33 cellular contexts compared by ENCODE assay signal in genomic region chr6:64973142-64973541, GRCh38.
"Had no signal": no experiment of that assay in that cellular context is flagged by ENCODE, and none has a peak within 500 bp of the region (broad histone marks: within the 10 kb centered on the region; RNA-seq: fewer than 3 reads in every experiment).

No MANE protein-coding gene starts in this region.

- H3K4me1 ChIP-seq: adrenal gland, ascending aorta, body of pancreas, breast epithelium had no signal

- H3K9me3 ChIP-seq: adrenal gland, ascending aorta, body of pancreas, breast epithelium had no signal

- ATAC-seq: activated naive CD4-positive, alpha-beta T cell treated with anti-CD3 and anti-CD28 coated beads, Interleukin-2, amount 50 U/mL, for 72 hours; activated naive CD8-positive, alpha-beta T cell treated with anti-CD3 and anti-CD28 coated beads, Interleukin-2, amount 50 U/mL, for 24 hours; activated T-cell treated with anti-CD3 and anti-CD28 coated beads, Interleukin-2, amount 50 U/mL, for 4 hours; activated T-cell treated with anti-CD3 and anti-CD28 coated beads, Interleukin-2, amount 50 U/mL, for 72 hours; activated T-helper 17 cell treated with anti-CD3 and anti-CD28 coated beads, Interleukin-2, amount 50 U/mL, for 72 hours; body of pancreas had no signal

- H3K4me3 ChIP-seq: adrenal gland, ascending aorta, body of pancreas, breast epithelium, cardiac muscle cell had no signal

- H3K27ac ChIP-seq: adrenal gland, ascending aorta, body of pancreas, brain microvascular endothelial cell, breast epithelium, cardiac muscle cell had no signal

- FAIRE-seq: astrocyte, bronchial epithelial cell had no signal

- H3K27me3 ChIP-seq: adrenal gland, ascending aorta, body of pancreas, brain microvascular endothelial cell, breast epithelium, cardiac muscle cell had no signal

- H3K36me3 ChIP-seq: adrenal gland, ascending aorta, brain microvascular endothelial cell, breast epithelium, cardiac muscle cell had no signal

- DNase-seq: activated effector memory CD4-positive, alpha-beta T cell treated with anti-CD3 and anti-CD28 coated beads, Interleukin-2, amount 50 U/mL, for 16 hours; activated effector memory CD4-positive, alpha-beta T cell treated with Interleukin-2 at 50 U/mL for 16 hours; activated gamma-delta T cell treated with Interleukin-2 at 50 U/mL for 16 hours; activated naive CD4-positive, alpha-beta T cell; activated naive CD4-positive, alpha-beta T cell treated with anti-CD3 and anti-CD28 coated beads for 36 hours; activated naive CD4-positive, alpha-beta T cell treated with anti-CD3 and anti-CD28 coated beads, Interleukin-2, amount 10 ng/mL, durations not matched to agents 7 days and 5 days; activated naive CD4-positive, alpha-beta T cell treated with anti-CD3 and anti-CD28 coated beads, Interleukin-2, amount 50 U/mL, for 16 hours; activated naive CD4-positive, alpha-beta T cell treated with Interleukin-2 at 50 U/mL for 16 hours; activated naive CD8-positive, alpha-beta T cell treated with anti-CD3 and anti-CD28 coated beads for 36 hours; activated naive CD8-positive, alpha-beta T cell treated with anti-CD3 and anti-CD28 coated beads, Interleukin-2, amount 10 ng/mL, durations not matched to agents 7 days and 5 days; activated naive CD8-positive, alpha-beta T cell treated with anti-CD3 and anti-CD28 coated beads, Interleukin-2, amount 50 U/mL, for 24 hours; activated T-cell treated with anti-CD3 and anti-CD28 coated beads, Interleukin-2, amount 50 U/mL, for 1 hour; activated T-cell treated with anti-CD3 and anti-CD28 coated beads, Interleukin-2, amount 50 U/mL, for 24 hours; activated T-cell treated with anti-CD3 and anti-CD28 coated beads, Interleukin-2, amount 50 U/mL, for 4 hours; activated T-cell treated with anti-CD3 and anti-CD28 coated beads, Interleukin-2, amount 50 U/mL, for 48 hours; activated T-cell treated with anti-CD3 and anti-CD28 coated beads, Interleukin-2, amount 50 U/mL, for 72 hours; adrenal gland; amniotic stem cell; amygdala; anterior cingulate cortex; aorta; body of pancreas; brain microvascular endothelial cell; caudate nucleus; central memory CD4-positive, alpha-beta T cell; cerebellar nuclear complex had no signal
